In genomic region chr17:17849863-17850373, GRCh38 we compare ENCODE assay signal across 8 cellular contexts. TPM values are rescaled to one million over a fixed set of nuclear protein-coding genes. Genes with fewer than 3 reads are reported as not detected.
DNase-seq lines count a peak whose midpoint lies in the region; ATAC-seq and TF ChIP-seq lines count a peak whose summit lies in the region.

No MANE protein-coding gene starts in this region.

- WGBS in transverse colon (ENCODE audit: low coverage in 1 of 2), 2 donors: 78% methylated on average over 2 of the region's 2 CpGs; no CpG with 5 or more reads in 1 of the 2 donors

- no peaks in the 10 kb centered on the region for H3K9me3 ChIP-seq in transverse colon

- peak; percentile 43 for DNase-seq in GF-D8 (lab: John Stamatoyannopoulos, UW)
- peak; percentile 84 for DNase-seq in M059J (ENCODE audit: low read depth)
- peak; percentile 93 for DNase-seq in activated CD4-positive, alpha-beta T cell treated with anti-CD3 and anti-CD28 coated beads, Interleukin-2, amount 10 ng/mL, durations not matched to agents 24 days and 14 days
- peak; percentile 50 for DNase-seq in effector CD8-positive, alpha-beta T cell (lab: John Stamatoyannopoulos, UW)
- DNase-seq in naive B cell: peak; percentile 57
- DNase-seq in transverse colon: peak; percentile 55

- H3K36me3 ChIP-seq in transverse colon: no peaks in the 10 kb centered on the region

- H3K27ac ChIP-seq in transverse colon: peak overlapping the region; percentile 65 to 82 (median 72)

- H3K4me3 ChIP-seq in transverse colon: no peak overlapping the region

- H3K4me3 Mint-ChIP-seq in activated CD4-positive, alpha-beta T cell treated with anti-CD3 and anti-CD28 coated beads, Interleukin-2, amount 10 ng/mL, durations not matched to agents 24 days and 14 days: peak overlapping the region; percentile 64
- peak overlapping the region in 3 of 8 donors; percentile 0 to 37 (median 19) for H3K4me3 Mint-ChIP-seq in naive B cell

- peaks cover 11% of the 10 kb centered on the region for H3K36me3 Mint-ChIP-seq in activated CD4-positive, alpha-beta T cell treated with anti-CD3 and anti-CD28 coated beads, Interleukin-2, amount 10 ng/mL, durations not matched to agents 24 days and 14 days (ENCODE audit: low read depth)
- H3K36me3 Mint-ChIP-seq in naive B cell: no peaks in the 10 kb centered on the region

- in situ Hi-C loops in transverse colon (cut with MboI; ENCODE audit: low pct_ligation_motif_present in 1 of 4, low pct_unique_long_range_greater_than_20kb in 1 of 4, low sequenced_read_pairs in 3 of 4): loop anchor here in 1 of 4 donors (25.0 kb wide), 1 partner anchor 163 kb away; the partner anchor contains the start of gene RAI1

- TF ChIP-seq EP300 in transverse colon (IDR thresholded peaks at IDR 0.05; ENCODE audit: low read depth): no peak

- no peaks in the 10 kb centered on the region for H3K27me3 Mint-ChIP-seq in activated CD4-positive, alpha-beta T cell treated with anti-CD3 and anti-CD28 coated beads, Interleukin-2, amount 10 ng/mL, durations not matched to agents 24 days and 14 days
- no peaks in the 10 kb centered on the region for H3K27me3 Mint-ChIP-seq in naive B cell

- peak overlapping the region; percentile 97 for H3K27ac Mint-ChIP-seq in activated CD4-positive, alpha-beta T cell treated with anti-CD3 and anti-CD28 coated beads, Interleukin-2, amount 10 ng/mL, durations not matched to agents 24 days and 14 days
- peak overlapping the region in 3 of 6 donors; percentile 50 to 82 (median 75) for H3K27ac Mint-ChIP-seq in naive B cell

- no peaks in the 10 kb centered on the region for H3K27me3 ChIP-seq in transverse colon

- peak in 2 of 5 experiments; percentile 23 to 24 for TF ChIP-seq CTCF in transverse colon (IDR thresholded peaks at IDR 0.05)

- H3K4me1 ChIP-seq in transverse colon: peaks cover 16 to 42% (median 18%) of the 10 kb centered on the region in 4 donors

- no peak for TF ChIP-seq POLR2A in transverse colon (IDR thresholded peaks at IDR 0.05)

- H3K4me1 Mint-ChIP-seq in activated CD4-positive, alpha-beta T cell treated with anti-CD3 and anti-CD28 coated beads, Interleukin-2, amount 10 ng/mL, durations not matched to agents 24 days and 14 days: peaks cover 66% of the 10 kb centered on the region
- peaks cover 27 to 42% (median 33%) of the 10 kb centered on the region in 3 donors for H3K4me1 Mint-ChIP-seq in naive B cell

- ATAC-seq in naive B cell (ENCODE audit: low read depth in 2 of 2): peak; percentile 92
- ATAC-seq in HG02798 (IDR thresholded peaks at IDR 0.05; ENCODE audit: poor library complexity, unreplicated experiment): no peak
- ATAC-seq in GM21515 (IDR thresholded peaks at IDR 0.05; ENCODE audit: unreplicated experiment): no peak

- no peaks in the 10 kb centered on the region for H3K9me3 Mint-ChIP-seq in activated CD4-positive, alpha-beta T cell treated with anti-CD3 and anti-CD28 coated beads, Interleukin-2, amount 10 ng/mL, durations not matched to agents 24 days and 14 days
- no peaks in the 10 kb centered on the region for H3K9me3 Mint-ChIP-seq in naive B cell

- intact Hi-C loops in activated CD4-positive, alpha-beta T cell treated with anti-CD3 and anti-CD28 coated beads, Interleukin-2, amount 10 ng/mL, durations not matched to agents 24 days and 14 days (cut with micrococcal nuclease): loop anchor here (1.0 to 5.0 kb wide), 4 partner anchors 10 to 187 kb away; partner anchors contain the start of genes ATPAF2, GID4 and SREBF1
- intact Hi-C loops in transverse colon (cut with DNase I; ENCODE audit: low total_unique reads): no loop called here

RNA-seq across cellular contexts. Expression of gene SREBF1, which starts 13.1 kb away (rescaled TPM):
- total RNA-seq in M059J (2014; rRNA removed; shearing (Covaris generic)): 40.5 and 57.7 TPM in 2 replicates
- total RNA-seq in activated CD4-positive, alpha-beta T cell treated with anti-CD3 and anti-CD28 coated beads, Interleukin-2, amount 10 ng/mL, durations not matched to agents 24 days and 14 days: 154 and 171 TPM in 2 replicates
- 10 to 100 TPM in 1 of 6 donors, 1 to 10 TPM in 5; 4.8 to 10.0 (median 5.4) TPM for polyA plus RNA-seq in naive B cell (ENCODE audit: low read depth in 6 of 6)
- total RNA-seq in transverse colon: 100 to 1,000 TPM in 3 of 4 donors, 10 to 100 TPM in 1; 45.7 to 206 (median 148) TPM

Comparison
In these comparisons a context has a peak if more than half of its experiments do, and no peak if none do; other contexts are left out.
1. DNase-seq: peak in every context shown above with its lines; median percentile 93 in activated CD4-positive, alpha-beta T cell treated with anti-CD3 and anti-CD28 coated beads, Interleukin-2, amount 10 ng/mL, durations not matched to agents 24 days and 14 days; 84 in M059J; 57 in naive B cell; 55 in transverse colon; 50 in effector CD8-positive, alpha-beta T cell; 43 in GF-D8.
2. ATAC-seq: peak in naive B cell (2 of 2); none in HG02798 (single experiment) and GM21515 (single experiment).